ENCODE assay signal across 1 cellular context in genomic region chr11:63443714-63444113, GRCh38.
TF ChIP-seq lines count a peak whose summit lies in the region.

No MANE protein-coding gene starts in this region.

TF ChIP-seq in GM23338, 12 proteins besides CTCF, POLR2A, EP300 and RAD21 (continued from another document):
- no peak for TF ChIP-seq EZH2 (IDR thresholded peaks at IDR 0.05; ENCODE audit: low read depth, unreplicated experiment)
- no peak for TF ChIP-seq POLR2AphosphoS5 (IDR thresholded peaks at IDR 0.05; ENCODE audit: low read depth)
- TF ChIP-seq NANOG (IDR thresholded peaks at IDR 0.05; ENCODE audit: borderline replicate concordance), result no peak
- TF ChIP-seq CREB1 (CRISPR knock-in tag; IDR thresholded peaks at IDR 0.05; ENCODE audit: low read depth), result no peak
- TF ChIP-seq ZNF462 (CRISPR knock-in tag; IDR thresholded peaks at IDR 0.05), result no peak
- TF ChIP-seq ZNF114 (CRISPR knock-in tag; IDR thresholded peaks at IDR 0.05), result no peak
TF ChIP-seq in GM23338: peak in this region for 0.
